ENCODE assay signal across 14 cellular contexts in genomic region chr3:16132926-16133325, GRCh38. TPM values are rescaled to one million over a fixed set of nuclear protein-coding genes. Genes with fewer than 3 reads are reported as not detected.
A peak's percentile ranks its signal among the peaks of the same experiment; 100 is the strongest.
DNase-seq lines count a peak whose midpoint lies in the region; ATAC-seq and TF ChIP-seq lines count a peak whose summit lies in the region.
"Had no signal": no experiment of that assay in that cellular context is flagged by ENCODE, and none has a peak within 500 bp of the region (broad histone marks: within the 10 kb centered on the region; RNA-seq: fewer than 3 reads in every experiment).

No MANE protein-coding gene starts in this region.

- no peak overlapping the region for H3K4me3 Mint-ChIP-seq in activated CD8-positive, alpha-beta T cell treated with anti-CD3 and anti-CD28 coated beads for 36 hours

- no peaks in the 10 kb centered on the region for H3K9me3 Mint-ChIP-seq in activated CD8-positive, alpha-beta T cell treated with anti-CD3 and anti-CD28 coated beads for 36 hours

- H3K9ac ChIP-seq in colonic mucosa (ENCODE audit: low read depth in 2 of 2, low read length in 2 of 2) = no peak overlapping the region

- H3K4me1 ChIP-seq in colonic mucosa (no peaks in the 10 kb centered on the region), left lung (no peaks in the 10 kb centered on the region)

- no peak for TF ChIP-seq CTCF in colonic mucosa (IDR thresholded peaks at IDR 0.05)
- no peak for TF ChIP-seq CTCF in left lung (IDR thresholded peaks at IDR 0.05)
- TF ChIP-seq CTCF in activated CD8-positive, alpha-beta T cell treated with anti-CD3 and anti-CD28 coated beads for 36 hours (IDR thresholded peaks at IDR 0.05) = no peak

- ATAC-seq in left lung = peak; percentile 29
- no peak for ATAC-seq in activated CD8-positive, alpha-beta T cell treated with anti-CD3 and anti-CD28 coated beads for 36 hours

- no peak overlapping the region for H3K4me3 ChIP-seq in colonic mucosa
- no peak overlapping the region for H3K4me3 ChIP-seq in left lung
- H3K4me3 ChIP-seq: coronary artery, thoracic aorta had no signal

- no peak overlapping the region for H3K27ac Mint-ChIP-seq in activated CD8-positive, alpha-beta T cell treated with anti-CD3 and anti-CD28 coated beads for 36 hours

- H3K4me1 Mint-ChIP-seq in activated CD8-positive, alpha-beta T cell treated with anti-CD3 and anti-CD28 coated beads for 36 hours (ENCODE audit: low read depth) = no peaks in the 10 kb centered on the region

- no peaks in the 10 kb centered on the region for H3K36me3 ChIP-seq in colonic mucosa
- H3K36me3 ChIP-seq in left lung = no peaks in the 10 kb centered on the region
- H3K36me3 ChIP-seq: thoracic aorta had no signal

- H3K36me3 Mint-ChIP-seq in activated CD8-positive, alpha-beta T cell treated with anti-CD3 and anti-CD28 coated beads for 36 hours (ENCODE audit: low read depth) = peaks cover 2% of the 10 kb centered on the region

- peaks cover 2% of the 10 kb centered on the region for H3K27me3 Mint-ChIP-seq in activated CD8-positive, alpha-beta T cell treated with anti-CD3 and anti-CD28 coated beads for 36 hours

- H3K27ac ChIP-seq in colonic mucosa = peak overlapping the region; percentile 9
- no peak overlapping the region for H3K27ac ChIP-seq in left lung

- CTCF ChIA-PET in activated CD8-positive, alpha-beta T cell treated with anti-CD3 and anti-CD28 coated beads for 36 hours (lab: Charles Lee) = no interaction called here

- peak; percentile 93 for DNase-seq in NCI-H1694 (lab: John Stamatoyannopoulos, UW)
- DNase-seq in colonic mucosa = peak; percentile 25
- DNase-seq in left lung = no peak
- peak; percentile 75 for DNase-seq in superior temporal gyrus (ENCODE audit: extremely low spot score)
- no peak for DNase-seq in NCI-H2107 (lab: John Stamatoyannopoulos, UW)
- DNase-seq in KG1 (lab: John Stamatoyannopoulos, UW) = no peak
- DNase-seq in stimulated activated naive CD4-positive, alpha-beta T cell treated with Interleukin-2 at 50 U/mL for 16 hours (lab: John Stamatoyannopoulos, UW) = no peak
- DNase-seq in activated CD8-positive, alpha-beta T cell treated with anti-CD3 and anti-CD28 coated beads for 36 hours = no peak
- DNase-seq: activated naive CD4-positive, alpha-beta T cell treated with anti-CD3 and anti-CD28 coated beads, Interleukin-2, amount 50 U/mL, for 16 hours; head of caudate nucleus; T1000 had no signal

- no peaks in the 10 kb centered on the region for H3K9me3 ChIP-seq in colonic mucosa
- peaks cover 0 to 2% of the 10 kb centered on the region in 2 donors for H3K9me3 ChIP-seq in left lung
- H3K9me3 ChIP-seq: thoracic aorta had no signal

- POLR2A ChIA-PET in activated CD8-positive, alpha-beta T cell treated with anti-CD3 and anti-CD28 coated beads for 36 hours (lab: Charles Lee) = no interaction called here

- H3K27me3 ChIP-seq in colonic mucosa (no peaks in the 10 kb centered on the region), left lung (no peaks in the 10 kb centered on the region)

- intact Hi-C loops in colonic mucosa (cut with DNase I) (no loop called here), left lung (cut with DNase I) (no loop called here)
- intact Hi-C loops in activated CD8-positive, alpha-beta T cell treated with anti-CD3 and anti-CD28 coated beads for 36 hours (cut with micrococcal nuclease) = no loop called here

RNA-seq across cellular contexts. Expression of gene GALNT15, which starts 41.6 kb away (rescaled TPM):
- 1 to 10 TPM; 2.1 to 4.5 TPM for total RNA-seq in colonic mucosa
- 1 to 10 TPM; 2.2 to 4.5 TPM for total RNA-seq in left lung
- total RNA-seq in activated CD8-positive, alpha-beta T cell treated with anti-CD3 and anti-CD28 coated beads for 36 hours = not detected
- total RNA-seq: activated CD8-positive, alpha-beta memory T cell treated with anti-CD3 and anti-CD28 coated beads for 36 hours had no signal

Comparison
In these comparisons a context has a peak if more than half of its experiments do, and no peak if none do; other contexts are left out.
1. DNase-seq: peak in NCI-H1694 (single experiment), colonic mucosa (single experiment) and superior temporal gyrus (single experiment); none in left lung (0 of 2), NCI-H2107 (single experiment), KG1 (single experiment), stimulated activated naive CD4-positive, alpha-beta T cell treated with Interleukin-2 at 50 U/mL for 16 hours (single experiment) and activated CD8-positive, alpha-beta T cell treated with anti-CD3 and anti-CD28 coated beads for 36 hours (single experiment).